ENCODE assay signal across 1 cellular context in genomic region chr7:76358478-76359110, GRCh38.
TF ChIP-seq lines count a peak whose summit lies in the region.

YWHAG (minus strand) TSS chr7:76358991; CDS start chr7:76358808, 183 bp downstream.

TF ChIP-seq in HepG2, 621 proteins besides CTCF, POLR2A, EP300 and RAD21 (continued from another document):
- TF ChIP-seq ZSCAN21 (CRISPR knock-in tag; IDR thresholded peaks at IDR 0.05; ENCODE audit: borderline replicate concordance) (no peak; the same call in 1 of the 2 replicates), MXI1 (IDR thresholded peaks at IDR 0.05; ENCODE audit: borderline replicate concordance, low read depth, low read length) (peak; percentile 57; the same call in 2 of the 3 replicates), ZNF235 (CRISPR knock-in tag; IDR thresholded peaks at IDR 0.05; ENCODE audit: borderline replicate concordance) (0 out of 2 replicates have a peak, but pooled peaks have one; percentile 94), ZNF772 (CRISPR knock-in tag; IDR thresholded peaks at IDR 0.05) (peak; percentile 90; the same call in 1 of the 2 replicates), TEAD3 (CRISPR knock-in tag; optimal IDR thresholded peaks at IDR 0.05; ENCODE audit: borderline replicate concordance) (peak; percentile 46), ATRX (CRISPR knock-in tag; IDR thresholded peaks at IDR 0.05; ENCODE audit: borderline replicate concordance) (no peak), PRMT3 (CRISPR knock-in tag; IDR thresholded peaks at IDR 0.05; ENCODE audit: borderline replicate concordance, low read depth) (no peak), ZBTB8A (CRISPR knock-in tag; IDR thresholded peaks at IDR 0.05; ENCODE audit: borderline replicate concordance, low read depth) (no peak), RARG (CRISPR knock-in tag; IDR thresholded peaks at IDR 0.05; ENCODE audit: low read depth) (no peak), ZNF383 (CRISPR knock-in tag; IDR thresholded peaks at IDR 0.05; ENCODE audit: borderline replicate concordance) (0 out of 2 replicates have a peak, but pooled peaks have one; percentile 85), ZSCAN9 (CRISPR knock-in tag; IDR thresholded peaks at IDR 0.05; ENCODE audit: borderline replicate concordance) (0 out of 2 replicates have a peak, but pooled peaks have one; percentile 35), ZNF83 (CRISPR knock-in tag; IDR thresholded peaks at IDR 0.05; ENCODE audit: borderline replicate concordance) (no peak), NCOA2 (CRISPR knock-in tag; IDR thresholded peaks at IDR 0.05) (peak; percentile 40; the same call in 1 of the 2 replicates), ZNF331 (CRISPR knock-in tag; IDR thresholded peaks at IDR 0.05) (peak; percentile 50; the same call in 1 of the 2 replicates), RBM39 (IDR thresholded peaks at IDR 0.05; ENCODE audit: low read depth, low read length, poor library complexity, severe bottlenecking) (peak; percentile 79), ZNF883 (CRISPR knock-in tag; IDR thresholded peaks at IDR 0.05; ENCODE audit: not compliant biosample characterization) (peak; percentile 93), HDAC2 (CRISPR knock-in tag; IDR thresholded peaks at IDR 0.05) (peak; percentile 51; the same call in 1 of the 2 replicates), ZFX (CRISPR knock-in tag; IDR thresholded peaks at IDR 0.05; ENCODE audit: low read depth) (peak; percentile 85), ZNF224 (CRISPR knock-in tag; IDR thresholded peaks at IDR 0.05) (peak; percentile 83; the same call in 1 of the 2 replicates), GLI4 (CRISPR knock-in tag; IDR thresholded peaks at IDR 0.05; ENCODE audit: borderline replicate concordance) (peak; percentile 66; the same call in 1 of the 2 replicates)
- TF ChIP-seq, protein P1, sequence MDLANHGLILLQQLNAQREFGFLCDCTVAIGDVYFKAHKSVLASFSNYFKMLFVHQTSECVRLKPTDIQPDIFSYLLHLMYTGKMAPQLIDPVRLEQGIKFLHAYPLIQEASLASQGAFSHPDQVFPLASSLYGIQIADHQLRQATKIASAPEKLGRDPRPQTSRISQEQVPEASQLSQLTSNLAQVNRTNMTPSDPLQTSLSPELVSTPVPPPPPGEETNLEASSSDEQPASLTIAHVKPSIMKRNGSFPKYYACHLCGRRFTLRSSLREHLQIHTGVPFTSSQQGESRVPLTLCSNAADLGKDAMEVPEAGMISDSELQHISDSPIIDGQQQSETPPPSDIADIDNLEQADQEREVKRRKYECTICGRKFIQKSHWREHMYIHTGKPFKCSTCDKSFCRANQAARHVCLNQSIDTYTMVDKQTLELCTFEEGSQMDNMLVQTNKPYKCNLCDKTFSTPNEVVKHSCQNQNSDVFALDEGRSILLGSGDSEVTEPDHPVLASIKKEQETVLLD (CRISPR knock-in tag; IDR thresholded peaks at IDR 0.05; ENCODE audit: low read depth): 0 out of 2 replicates have a peak, but pooled peaks have one; percentile 70
- TF ChIP-seq, protein P2, sequence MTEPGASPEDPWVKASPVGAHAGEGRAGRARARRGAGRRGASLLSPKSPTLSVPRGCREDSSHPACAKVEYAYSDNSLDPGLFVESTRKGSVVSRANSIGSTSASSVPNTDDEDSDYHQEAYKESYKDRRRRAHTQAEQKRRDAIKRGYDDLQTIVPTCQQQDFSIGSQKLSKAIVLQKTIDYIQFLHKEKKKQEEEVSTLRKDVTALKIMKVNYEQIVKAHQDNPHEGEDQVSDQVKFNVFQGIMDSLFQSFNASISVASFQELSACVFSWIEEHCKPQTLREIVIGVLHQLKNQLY (CRISPR knock-in tag; IDR thresholded peaks at IDR 0.05): no peak
- TF ChIP-seq, protein P3, sequence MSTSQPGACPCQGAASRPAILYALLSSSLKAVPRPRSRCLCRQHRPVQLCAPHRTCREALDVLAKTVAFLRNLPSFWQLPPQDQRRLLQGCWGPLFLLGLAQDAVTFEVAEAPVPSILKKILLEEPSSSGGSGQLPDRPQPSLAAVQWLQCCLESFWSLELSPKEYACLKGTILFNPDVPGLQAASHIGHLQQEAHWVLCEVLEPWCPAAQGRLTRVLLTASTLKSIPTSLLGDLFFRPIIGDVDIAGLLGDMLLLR (CRISPR knock-in tag; IDR thresholded peaks at IDR 0.05): peak; percentile 96; the same call in 1 of the 2 replicates
